Comparison of ENCODE assay signal across 9 cellular contexts in genomic region chr2:205721057-205721767, GRCh38. TPM values are rescaled to one million over a fixed set of nuclear protein-coding genes. Genes with fewer than 3 reads are reported as not detected.
A peak's percentile ranks its signal among the peaks of the same experiment; 100 is the strongest.
DNase-seq lines count a peak whose midpoint lies in the region; ATAC-seq and TF ChIP-seq lines count a peak whose summit lies in the region.
"Had no signal": no experiment of that assay in that cellular context is flagged by ENCODE, and none has a peak within 500 bp of the region (broad histone marks: within the 10 kb centered on the region; RNA-seq: fewer than 3 reads in every experiment).

No MANE protein-coding gene starts in this region.

- TF ChIP-seq CTCF in GM12864 (IDR thresholded peaks at IDR 0.05; ENCODE audit: low read depth, low read length, missing control alignments) (peak; percentile 61), HL-60 (IDR thresholded peaks at IDR 0.05; ENCODE audit: insufficient read depth, low read length) (peak; percentile 19), osteoblast (IDR thresholded peaks at IDR 0.05; ENCODE audit: extremely low read depth, low read depth, low read length) (peak; percentile 44)

- H3K4me1 ChIP-seq in osteoblast (ENCODE audit: insufficient read depth, low read length) = no peaks in the 10 kb centered on the region

- no peaks in the 10 kb centered on the region for H4K20me1 ChIP-seq in osteoblast (ENCODE audit: insufficient read depth, low read length)

- H3K9me3 ChIP-seq in osteoblast (ENCODE audit: low read depth, low read length) = no peaks in the 10 kb centered on the region

- H3K4me3 ChIP-seq in GM12864 (ENCODE audit: low read depth, low read length) (no peak overlapping the region), HL-60 (replicated peaks; ENCODE audit: insufficient read depth, low read length) (no peak overlapping the region), osteoblast (ENCODE audit: insufficient read depth, low read length) (no peak overlapping the region)

- no peak for DNase-seq in GM12864 (ENCODE audit: low read depth)
- no peak for DNase-seq in HL-60 (ENCODE audit: low read depth in 1 of 2, low spot score in 1 of 2)
- peak in 7 of 61 donors; percentile 11 to 34 (median 17) for DNase-seq in caudate nucleus (lab: John Stamatoyannopoulos, UW)
- no peak for DNase-seq in osteoblast (ENCODE audit: insufficient read length, low spot score, missing footprints)
- DNase-seq in activated CD4-positive, alpha-beta T cell treated with anti-CD3 and anti-CD28 coated beads, Interleukin-2, amount 50 U/mL, for 4 hours = no peak
- DNase-seq: NCI-H146; stimulated activated CD4-positive, alpha-beta T cell treated with anti-CD3 and anti-CD28 coated beads, Interleukin-2, amount 100 ng/mL, for 48 hours had no signal

- H3K27ac ChIP-seq in HL-60 (replicated peaks) (no peak overlapping the region), caudate nucleus (ENCODE audit: low read depth, low read length) (peak overlapping the region; percentile 55), osteoblast (ENCODE audit: low read depth, low read length) (no peak overlapping the region)

- H3K4me2 ChIP-seq in osteoblast (ENCODE audit: insufficient read depth, low read length) = no peak overlapping the region

- no peak overlapping the region for H2AFZ ChIP-seq in osteoblast (ENCODE audit: low read length)

- ATAC-seq in HG02852 (IDR thresholded peaks at IDR 0.05; ENCODE audit: unreplicated experiment) = no peak
- no peak for ATAC-seq in GM18873 (IDR thresholded peaks at IDR 0.05; ENCODE audit: low FRiP score, unreplicated experiment)

- H3K27me3 ChIP-seq in HL-60 (ENCODE audit: insufficient read depth, poor library complexity, severe bottlenecking) = no peaks in the 10 kb centered on the region
- no peaks in the 10 kb centered on the region for H3K27me3 ChIP-seq in osteoblast (ENCODE audit: insufficient read depth, low read length)

- H3K36me3 ChIP-seq in osteoblast (ENCODE audit: insufficient read depth, low read length) = peaks cover 68% of the 10 kb centered on the region

- no peaks in the 10 kb centered on the region for H3K79me2 ChIP-seq in osteoblast (ENCODE audit: insufficient read depth, low read length)

RNA-seq across cellular contexts. Expression of gene NRP2, which starts 38.9 kb away (rescaled TPM):
- 145 and 183 TPM in 2 replicates for total RNA-seq in osteoblast
